In genomic region chr19:7522072-7522922, GRCh38 we compare ENCODE assay signal across 8 cellular contexts. TPM values are rescaled to one million over a fixed set of nuclear protein-coding genes. Genes with fewer than 3 reads are reported as not detected.
DNase-seq lines count a peak whose midpoint lies in the region; ATAC-seq lines count a peak whose summit lies in the region.

Gene MCOLN1 (plus strand): TSS chr19:7522624. CDS start chr19:7522751, 127 bp downstream.

- H3K4me3 Mint-ChIP-seq in CD4-positive, alpha-beta memory T cell, result peak within 1 kb of the TSS; percentile 82 to 93 (median 87)
- peak within 1 kb of the TSS; percentile 87 for H3K4me3 Mint-ChIP-seq in memory B cell

- peaks cover 18% of the 10 kb centered on the region for H3K4me1 ChIP-seq in CD4-positive, alpha-beta memory T cell (ENCODE audit: insufficient read depth, low read length)

- peaks cover 7 to 19% (median 12%) of the 10 kb centered on the region in 4 donors for H3K4me1 Mint-ChIP-seq in CD4-positive, alpha-beta memory T cell
- H3K4me1 Mint-ChIP-seq in memory B cell, result peaks cover 18% of the 10 kb centered on the region

- H3K36me3 Mint-ChIP-seq in CD4-positive, alpha-beta memory T cell, result peaks cover 7% of the 10 kb centered on the region in 2 donors
- peaks cover 7% of the 10 kb centered on the region for H3K36me3 Mint-ChIP-seq in memory B cell

- peak within 1 kb of the TSS; percentile 65 to 69 for H3K4me3 ChIP-seq in CD4-positive, alpha-beta memory T cell (ENCODE audit: low read length in 2 of 2)

- intact Hi-C loops in CD4-positive, alpha-beta memory T cell (cut with micrococcal nuclease), result loop anchor here (1.0 kb wide), 2 partner anchors 12 to 33 kb away; partner anchors contain the start of gene PEX11G

- peaks cover 2% of the 10 kb centered on the region in 2 donors for H3K27me3 Mint-ChIP-seq in CD4-positive, alpha-beta memory T cell
- no peaks in the 10 kb centered on the region for H3K27me3 Mint-ChIP-seq in memory B cell

- H3K9me3 ChIP-seq in CD4-positive, alpha-beta memory T cell (ENCODE audit: control insufficient read depth in 1 of 2, low read length in 2 of 2), result no peaks in the 10 kb centered on the region

- H3K27me3 ChIP-seq in CD4-positive, alpha-beta memory T cell (ENCODE audit: insufficient read depth, low read length), result no peaks in the 10 kb centered on the region

- H3K9me3 Mint-ChIP-seq in CD4-positive, alpha-beta memory T cell, result no peaks in the 10 kb centered on the region
- H3K9me3 Mint-ChIP-seq in memory B cell, result no peaks in the 10 kb centered on the region

- peak within 1 kb of the TSS; percentile 42 for H3K27ac ChIP-seq in CD4-positive, alpha-beta memory T cell (ENCODE audit: low read depth, low read length)

- CTCF ChIA-PET in CD4-positive, alpha-beta memory T cell (lab: Charles Lee; ENCODE audit: partially characterized antibody), result interaction anchor here (0.9 to 1.8 kb wide), 5 partner anchors 13 to 129 kb away, joined by 3 to 12 read pairs (median 3); partner anchors contain the start of gene PNPLA6

- no peaks in the 10 kb centered on the region for H3K36me3 ChIP-seq in CD4-positive, alpha-beta memory T cell (ENCODE audit: insufficient read depth, low read length)

- peak; percentile 98 to 99 (median 98) for DNase-seq in CD4-positive, alpha-beta memory T cell
- peak; percentile 70 for DNase-seq in HS-5 (ENCODE audit: low read depth)
- DNase-seq in NK-92 (lab: John Stamatoyannopoulos, UW; ENCODE audit: unreplicated experiment), result peak; percentile 92
- peak; percentile 99 for DNase-seq in activated CD8-positive, alpha-beta memory T cell treated with anti-CD3 and anti-CD28 coated beads for 24 hours
- peak; percentile 98 for DNase-seq in effector CD8-positive, alpha-beta T cell (lab: John Stamatoyannopoulos, UW)
- DNase-seq in memory B cell (ENCODE audit: low spot score in 2 of 2), result peak; percentile 98 to 99
- peak; percentile 100 for DNase-seq in stimulated activated CD8-positive, alpha-beta memory T cell treated with anti-CD3 and anti-CD28 coated beads, Interleukin-12 subunit alpha, Interleukin-12 subunit beta, amount 100 ng/mL, for 24 hours (ENCODE audit: extremely low read depth)

- peak; percentile 62 for ATAC-seq in GM19467 (IDR thresholded peaks at IDR 0.05; ENCODE audit: unreplicated experiment)
- peak; percentile 90 for ATAC-seq in memory B cell (ENCODE audit: low read depth)

- POLR2A ChIA-PET in CD4-positive, alpha-beta memory T cell (lab: Charles Lee; ENCODE audit: partially characterized antibody), result interaction anchor here (0.6 to 6.2 kb wide), 12 partner anchors 12 to 192 kb away, joined by 3 to 94 read pairs (median 3); partner anchors contain the start of genes ARHGEF18, PET100, PEX11G and PNPLA6

- H3K27ac Mint-ChIP-seq in CD4-positive, alpha-beta memory T cell, result peak within 1 kb of the TSS; percentile 61 to 93 (median 88)
- H3K27ac Mint-ChIP-seq in memory B cell, result peak within 1 kb of the TSS; percentile 74

RNA-seq across cellular contexts. Expression of gene MCOLN1, which starts in this region (rescaled TPM):
- 10 to 100 TPM; 14.1 to 14.9 TPM for total RNA-seq in CD4-positive, alpha-beta memory T cell
- 1 to 10 TPM; 8.0 to 9.1 TPM for polyA plus RNA-seq in CD4-positive, alpha-beta memory T cell

Comparison
In these comparisons a context has a peak if more than half of its experiments do, and no peak if none do; other contexts are left out.
1. Peak in every context shown above with its lines: DNase-seq, ATAC-seq, H3K4me3 ChIP-seq and H3K27ac ChIP-seq.